Comparison of ENCODE assay signal across 8 cellular contexts in the genomic region with DNA sequence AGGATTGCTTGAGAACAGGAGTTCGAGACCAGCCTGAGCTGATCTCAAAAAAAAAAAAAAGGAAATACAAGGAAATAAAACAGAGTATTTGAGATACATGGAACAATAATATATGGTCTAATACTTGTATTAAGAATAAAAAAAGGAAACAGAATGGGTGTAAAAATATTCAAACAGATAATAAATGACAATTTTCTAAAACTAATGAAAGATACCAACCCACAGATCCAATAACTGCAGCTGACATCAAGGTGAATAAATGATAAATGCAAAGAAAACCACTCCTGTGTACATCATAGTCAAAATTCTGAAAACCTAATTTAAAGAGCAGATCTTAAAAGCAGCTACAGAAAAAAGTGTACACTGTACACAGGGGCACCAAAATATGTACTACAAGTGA.
"Had no signal": no experiment of that assay in that cellular context is flagged by ENCODE, and none has a peak within 500 bp of the region (broad histone marks: within the 10 kb centered on the region; RNA-seq: fewer than 3 reads in every experiment).

No MANE protein-coding gene starts in this region.

- H3K4me3 ChIP-seq: K562 had no signal

- H3K27me3 Mint-ChIP-seq: IgD-negative memory B cell had no signal

- H3K27ac ChIP-seq: HL-60, KMS-11 had no signal

- H3K36me3 Mint-ChIP-seq: IgD-negative memory B cell had no signal

- H3K27ac Mint-ChIP-seq: IgD-negative memory B cell had no signal

- FAIRE-seq: HepG2, HTR-8/SVneo, K562 had no signal

- DNase-seq: IMR-90, KG1 had no signal

- ATAC-seq: HepG2, K562 had no signal

- H3K9me3 Mint-ChIP-seq: IgD-negative memory B cell had no signal
